Comparison of ENCODE assay signal across 9 cellular contexts in the genomic region with DNA sequence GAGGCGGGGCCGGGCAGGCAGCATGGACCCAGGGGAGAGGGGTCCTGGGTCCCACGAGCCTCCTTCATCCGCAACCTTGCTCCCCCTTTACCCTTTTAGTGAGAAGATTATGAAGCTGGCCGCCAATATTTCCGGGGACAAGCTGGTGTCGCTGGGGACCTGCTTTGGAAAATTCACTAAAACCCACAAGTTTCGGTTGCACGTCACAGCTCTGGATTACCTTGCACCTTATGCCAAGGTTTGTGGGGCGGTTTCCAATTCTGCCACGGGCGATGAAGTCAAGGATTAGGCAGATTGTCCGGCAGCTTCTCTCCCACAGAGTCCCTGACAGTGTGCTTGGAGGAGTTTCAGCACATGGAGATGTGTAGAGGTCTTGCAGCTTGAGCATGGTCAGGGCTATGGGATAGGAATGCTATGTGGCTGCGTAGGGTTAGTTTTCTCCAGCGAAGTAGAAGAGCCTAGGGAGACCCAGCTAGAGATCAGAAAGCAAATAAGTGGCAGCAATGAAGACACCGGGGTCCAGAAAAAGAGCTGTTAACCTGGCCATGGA. TPM values are rescaled to one million over a fixed set of nuclear protein-coding genes. Genes with fewer than 3 reads are reported as not detected.
DNase-seq lines count a peak whose midpoint lies in the region; ATAC-seq and FAIRE-seq lines count a peak whose summit lies in the region.
"Had no signal": no experiment of that assay in that cellular context is flagged by ENCODE, and none has a peak within 500 bp of the region (broad histone marks: within the 10 kb centered on the region; RNA-seq: fewer than 3 reads in every experiment).

No MANE protein-coding gene starts in this region.

- H3K27ac Mint-ChIP-seq in activated naive CD4-positive, alpha-beta T cell treated with anti-CD3 and anti-CD28 coated beads for 36 hours, result peak overlapping the region; percentile 95
- peak overlapping the region; percentile 97 for H3K27ac Mint-ChIP-seq in stimulated activated effector memory CD8-positive, alpha-beta T cell treated with anti-CD3 and anti-CD28 coated beads, Interleukin-12 subunit alpha, Interleukin-12 subunit beta, amount 100 ng/mL, for 72 hours

- no peaks in the 10 kb centered on the region for H3K27me3 Mint-ChIP-seq in activated naive CD4-positive, alpha-beta T cell treated with anti-CD3 and anti-CD28 coated beads for 36 hours (ENCODE audit: low read depth)

- intact Hi-C loops in activated naive CD4-positive, alpha-beta T cell treated with anti-CD3 and anti-CD28 coated beads for 36 hours (cut with micrococcal nuclease), result no loop called here

- peaks cover 51% of the 10 kb centered on the region for H3K4me1 Mint-ChIP-seq in activated naive CD4-positive, alpha-beta T cell treated with anti-CD3 and anti-CD28 coated beads for 36 hours (ENCODE audit: low read depth)
- H3K4me1 Mint-ChIP-seq in stimulated activated effector memory CD8-positive, alpha-beta T cell treated with anti-CD3 and anti-CD28 coated beads, Interleukin-12 subunit alpha, Interleukin-12 subunit beta, amount 100 ng/mL, for 72 hours, result peaks cover 50% of the 10 kb centered on the region

- no peak for ATAC-seq in stimulated activated effector memory CD8-positive, alpha-beta T cell treated with anti-CD3 and anti-CD28 coated beads, Interleukin-12 subunit alpha, Interleukin-12 subunit beta, amount 100 ng/mL, for 72 hours

- H3K36me3 ChIP-seq in iPS-18a (ENCODE audit: control insufficient read depth, low read depth, low read length), result peaks cover 46% of the 10 kb centered on the region

- H3K36me3 Mint-ChIP-seq in activated naive CD4-positive, alpha-beta T cell treated with anti-CD3 and anti-CD28 coated beads for 36 hours (ENCODE audit: low read depth), result peaks cover 36% of the 10 kb centered on the region
- H3K36me3 Mint-ChIP-seq in stimulated activated effector memory CD8-positive, alpha-beta T cell treated with anti-CD3 and anti-CD28 coated beads, Interleukin-12 subunit alpha, Interleukin-12 subunit beta, amount 100 ng/mL, for 72 hours, result peaks cover 71% of the 10 kb centered on the region

- CTCF ChIA-PET in activated naive CD4-positive, alpha-beta T cell treated with anti-CD3 and anti-CD28 coated beads for 36 hours (lab: Charles Lee), result interaction anchor here (1.2 to 2.2 kb wide), 4 partner anchors 9 to 414 kb away, joined by 3 to 8 read pairs (median 4); a partner anchor contains a TSS

- H3K4me1 ChIP-seq in iPS-18a (ENCODE audit: control insufficient read depth, low read depth, low read length), result peaks cover 3% of the 10 kb centered on the region

- H3K4me3 Mint-ChIP-seq in activated naive CD4-positive, alpha-beta T cell treated with anti-CD3 and anti-CD28 coated beads for 36 hours, result peak overlapping the region; percentile 98
- peak overlapping the region; percentile 98 for H3K4me3 Mint-ChIP-seq in stimulated activated effector memory CD8-positive, alpha-beta T cell treated with anti-CD3 and anti-CD28 coated beads, Interleukin-12 subunit alpha, Interleukin-12 subunit beta, amount 100 ng/mL, for 72 hours

- peak overlapping the region; percentile 99 for H3K4me3 ChIP-seq in iPS-18a (ENCODE audit: low read length)

- no peak for FAIRE-seq in urothelium cell line (lab: Jason Lieb, UNC)

- no peaks in the 10 kb centered on the region for H3K27me3 ChIP-seq in iPS-18a (ENCODE audit: control insufficient read depth, insufficient read depth, low read length)

- DNase-seq in activated naive CD4-positive, alpha-beta T cell treated with anti-CD3 and anti-CD28 coated beads for 36 hours, result peak; percentile 53
- DNase-seq in activated naive CD4-positive, alpha-beta T cell (lab: John Stamatoyannopoulos, UW), result no peak
- peak; percentile 47 to 48 for DNase-seq in activated T-cell treated with anti-CD3 and anti-CD28 coated beads, Interleukin-2, amount 50 U/mL, for 48 hours
- DNase-seq in stimulated activated effector memory CD8-positive, alpha-beta T cell treated with anti-CD3 and anti-CD28 coated beads, Interleukin-12 subunit alpha, Interleukin-12 subunit beta, amount 100 ng/mL, for 72 hours (ENCODE audit: low spot score in 2 of 2), result no peak
- DNase-seq in urothelium cell line (ENCODE audit: low spot score) (no peak), NCI-H1105 (lab: John Stamatoyannopoulos, UW) (no peak), SK-N-DZ (ENCODE audit: low spot score) (no peak)

- no peaks in the 10 kb centered on the region for H3K9me3 Mint-ChIP-seq in activated naive CD4-positive, alpha-beta T cell treated with anti-CD3 and anti-CD28 coated beads for 36 hours
- no peaks in the 10 kb centered on the region for H3K9me3 Mint-ChIP-seq in stimulated activated effector memory CD8-positive, alpha-beta T cell treated with anti-CD3 and anti-CD28 coated beads, Interleukin-12 subunit alpha, Interleukin-12 subunit beta, amount 100 ng/mL, for 72 hours

- peak overlapping the region; percentile 94 for H3K9ac ChIP-seq in iPS-18a (ENCODE audit: low read length)

- peak overlapping the region; percentile 58 for H3K27ac ChIP-seq in iPS-18a (ENCODE audit: low read length)

- no peaks in the 10 kb centered on the region for H3K9me3 ChIP-seq in iPS-18a (ENCODE audit: control insufficient read depth, low read depth, low read length)

RNA-seq across cellular contexts. Expression of a gene that starts 0.6 kb away (rescaled TPM):
- 10 to 100 TPM; 35.3 to 36.8 TPM for total RNA-seq in activated naive CD4-positive, alpha-beta T cell treated with anti-CD3 and anti-CD28 coated beads for 36 hours
- polyA plus RNA-seq in SK-N-DZ (2014; cell fraction: cytosol; rRNA removed), result 35.7 and 37.1 TPM in 2 replicates
- 18.7 and 18.8 TPM in 2 replicates for polyA plus RNA-seq in SK-N-DZ (2014; cell fraction: nucleus; rRNA removed)

RNA-seq across cellular contexts. Expression of a gene that starts 0.8 kb away (rescaled TPM):
- total RNA-seq in activated naive CD4-positive, alpha-beta T cell treated with anti-CD3 and anti-CD28 coated beads for 36 hours, result 10 to 100 TPM; 21.0 to 22.6 TPM
- polyA plus RNA-seq in SK-N-DZ (2014; cell fraction: cytosol; rRNA removed), result 63.1 and 71.4 TPM in 2 replicates
- 57.0 and 77.8 TPM in 2 replicates for polyA plus RNA-seq in SK-N-DZ (2014; cell fraction: nucleus; rRNA removed)

RNA-seq across cellular contexts. Expression of a gene that starts 9.8 kb away (rescaled TPM):
- 10 to 100 TPM; 12.3 to 13.9 TPM for total RNA-seq in activated naive CD4-positive, alpha-beta T cell treated with anti-CD3 and anti-CD28 coated beads for 36 hours
- 25.4 and 26.0 TPM in 2 replicates for polyA plus RNA-seq in SK-N-DZ (2014; cell fraction: cytosol; rRNA removed)
- 21.8 and 58.7 TPM in 2 replicates for polyA plus RNA-seq in SK-N-DZ (2014; cell fraction: nucleus; rRNA removed)

RNA-seq across cellular contexts. Expression of a gene that starts 11.4 kb away (rescaled TPM):
- under 1 TPM; 0.86 to 0.88 TPM for total RNA-seq in activated naive CD4-positive, alpha-beta T cell treated with anti-CD3 and anti-CD28 coated beads for 36 hours
- 0.76 TPM in 1 of 2 replicates, not detected in the other for polyA plus RNA-seq in SK-N-DZ (2014; cell fraction: cytosol; rRNA removed)
- polyA plus RNA-seq in SK-N-DZ (2014; cell fraction: nucleus; rRNA removed), result not detected in 2 replicates
- total RNA-seq: glomerular endothelial cell had no signal

RNA-seq across cellular contexts. Expression of a gene that starts 29.0 kb away (rescaled TPM):
- total RNA-seq in activated naive CD4-positive, alpha-beta T cell treated with anti-CD3 and anti-CD28 coated beads for 36 hours, result 10 to 100 TPM; 34.3 to 35.8 TPM
- polyA plus RNA-seq in SK-N-DZ (2014; cell fraction: cytosol; rRNA removed), result 39.3 and 42.1 TPM in 2 replicates
- 54.8 and 71.4 TPM in 2 replicates for polyA plus RNA-seq in SK-N-DZ (2014; cell fraction: nucleus; rRNA removed)

Comparison
In these comparisons a context has a peak if more than half of its experiments do, and no peak if none do; other contexts are left out.
1. DNase-seq: peak in activated naive CD4-positive, alpha-beta T cell treated with anti-CD3 and anti-CD28 coated beads for 36 hours (single experiment) and activated T-cell treated with anti-CD3 and anti-CD28 coated beads, Interleukin-2, amount 50 U/mL, for 48 hours (2 of 2); none in activated naive CD4-positive, alpha-beta T cell (0 of 4), stimulated activated effector memory CD8-positive, alpha-beta T cell treated with anti-CD3 and anti-CD28 coated beads, Interleukin-12 subunit alpha, Interleukin-12 subunit beta, amount 100 ng/mL, for 72 hours (0 of 2), urothelium cell line (single experiment), NCI-H1105 (single experiment) and SK-N-DZ (single experiment).